ENCODE assay signal across 8 cellular contexts in genomic region chr12:132153501-132154340, GRCh38. TPM values are rescaled to one million over a fixed set of nuclear protein-coding genes. Genes with fewer than 3 reads are reported as not detected.
DNase-seq lines count a peak whose midpoint lies in the region; ATAC-seq and TF ChIP-seq lines count a peak whose summit lies in the region.

No MANE protein-coding gene starts in this region.

- H3K27ac Mint-ChIP-seq in CD14-positive monocyte = peak overlapping the region in 2 of 7 donors; percentile 49 to 61
- H3K27ac Mint-ChIP-seq in neural progenitor cell = no peak overlapping the region

- H2AFZ ChIP-seq in neural progenitor cell (replicated peaks) = no peak overlapping the region

- intact Hi-C loops in CD14-positive monocyte (cut with micrococcal nuclease) = loop anchor here in 1 of 2 donors (5.0 kb wide), 1 partner anchor 464 kb away; the partner anchor contains the start of gene P2RX2

- H4K20me1 ChIP-seq in neural progenitor cell (ENCODE audit: low read depth) = peaks cover 9% of the 10 kb centered on the region

- H3K4me3 Mint-ChIP-seq in CD14-positive monocyte (peak overlapping the region; percentile 50 to 74), neural progenitor cell (no peak overlapping the region)

- H3K4me2 ChIP-seq in neural progenitor cell = no peak overlapping the region

- ATAC-seq in GM19468 (IDR thresholded peaks at IDR 0.05; ENCODE audit: extremely low read depth, unreplicated experiment) = peak; percentile 63

- H3K4me1 Mint-ChIP-seq in CD14-positive monocyte (peaks cover 7% of the 10 kb centered on the region), neural progenitor cell (no peaks in the 10 kb centered on the region)

- H3K27me3 Mint-ChIP-seq in CD14-positive monocyte (ENCODE audit: low read depth in 3 of 3) (peaks cover 0 to 5% (median 1%) of the 10 kb centered on the region in 3 donors), neural progenitor cell (ENCODE audit: insufficient read depth, low read depth) (peaks cover 2% of the 10 kb centered on the region)

- H3K4me1 ChIP-seq in neural progenitor cell = no peaks in the 10 kb centered on the region

- no peaks in the 10 kb centered on the region for H3K9me3 ChIP-seq in neural progenitor cell (ENCODE audit: low read depth)

- H3K4me3 ChIP-seq in fibroblast of pulmonary artery (replicated peaks; ENCODE audit: low read depth, low read length) = no peak overlapping the region
- no peak overlapping the region for H3K4me3 ChIP-seq in neural progenitor cell

- DNase-seq in CD14-positive monocyte (ENCODE audit: low spot score) (no peak), HuH-7.5 (ENCODE audit: low spot score) (peak; percentile 93), OCI-M1 (lab: John Stamatoyannopoulos, UW) (peak; percentile 80), fibroblast of pulmonary artery (ENCODE audit: low read depth) (peak; percentile 79), neural progenitor cell (ENCODE audit: low spot score) (peak; percentile 93), substantia nigra (lab: John Stamatoyannopoulos, UW) (peak in 31 of 49 donors; percentile 8 to 74 (median 28))
- DNase-seq in activated T-cell treated with anti-CD3 and anti-CD28 coated beads, Interleukin-2, amount 50 U/mL, for 48 hours = peak; percentile 72 to 78

- H3K9ac ChIP-seq in neural progenitor cell = no peak overlapping the region

- H3K36me3 ChIP-seq in neural progenitor cell = no peaks in the 10 kb centered on the region

- H3K9me3 Mint-ChIP-seq in CD14-positive monocyte = peaks cover 0 to 5% (median 0%) of the 10 kb centered on the region in 7 donors
- no peaks in the 10 kb centered on the region for H3K9me3 Mint-ChIP-seq in neural progenitor cell

- TF ChIP-seq CTCF in CD14-positive monocyte (IDR thresholded peaks at IDR 0.05) (peak; percentile 93), fibroblast of pulmonary artery (IDR thresholded peaks at IDR 0.05; ENCODE audit: low read length, missing control alignments) (peak; percentile 87), neural progenitor cell (IDR thresholded peaks at IDR 0.05) (peak; percentile 90)

- no peak overlapping the region for H3K27ac ChIP-seq in neural progenitor cell
- no peak overlapping the region for H3K27ac ChIP-seq in substantia nigra (ENCODE audit: low read depth, low read length, poor library complexity, severe bottlenecking)

- H3K36me3 Mint-ChIP-seq in CD14-positive monocyte (peaks cover under 1 to 19% of the 10 kb centered on the region in 2 donors), neural progenitor cell (no peaks in the 10 kb centered on the region)

- H3K27me3 ChIP-seq in neural progenitor cell = no peaks in the 10 kb centered on the region

- no peaks in the 10 kb centered on the region for H3K79me2 ChIP-seq in neural progenitor cell (ENCODE audit: low read depth)

- peaks cover 30% of the 10 kb centered on the region for H3F3A ChIP-seq in neural progenitor cell (ENCODE audit: low read depth)

RNA-seq across cellular contexts. Expression of gene NOC4L, which starts 9.5 kb away (rescaled TPM):
- polyA plus RNA-seq in CD14-positive monocyte = 10 to 100 TPM; 17.9 to 18.0 TPM
- 3.5 and 12.1 TPM in 2 replicates for total RNA-seq in neural progenitor cell (ENCODE audit: low replicate concordance)

RNA-seq across cellular contexts. Expression of gene DDX51, which starts 9.6 kb away (rescaled TPM):
- 1 to 10 TPM; 1.7 to 2.7 TPM for polyA plus RNA-seq in CD14-positive monocyte
- 8.5 and 15.5 TPM in 2 replicates for total RNA-seq in neural progenitor cell (ENCODE audit: low replicate concordance)
